ENCODE assay signal across 31 cellular contexts in the genomic region with DNA sequence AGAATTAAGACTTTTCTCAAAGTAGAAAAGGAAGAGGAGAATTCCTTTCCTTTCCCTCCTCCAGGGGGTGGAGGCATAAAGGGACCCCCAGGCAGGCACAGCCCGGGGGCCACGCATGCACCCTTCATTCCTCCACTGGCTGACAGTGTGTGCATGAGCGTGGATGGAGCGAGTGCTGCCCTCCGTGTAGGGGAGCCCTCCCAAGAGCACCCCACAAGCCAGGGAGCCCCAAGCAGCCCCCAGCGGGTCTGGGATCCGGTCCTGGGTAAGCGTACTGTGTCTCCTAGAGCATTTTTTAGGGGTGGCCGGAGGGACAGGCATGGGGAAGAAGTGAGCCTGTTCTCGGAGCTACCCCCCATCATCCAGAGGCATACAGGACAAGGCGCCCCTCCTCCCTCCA.
DNase-seq lines count a peak whose midpoint lies in the region; ATAC-seq, FAIRE-seq and TF ChIP-seq lines count a peak whose summit lies in the region.
"Had no signal": no experiment of that assay in that cellular context is flagged by ENCODE, and none has a peak within 500 bp of the region (broad histone marks: within the 10 kb centered on the region; RNA-seq: fewer than 3 reads in every experiment).

No MANE protein-coding gene starts in this region.

- FAIRE-seq in HepG2 (lab: Jason Lieb, UNC), result no peak
- no peak for FAIRE-seq in keratinocyte (lab: Jason Lieb, UNC)
- FAIRE-seq: H1, K562, small intestine had no signal

- H3K27me3 ChIP-seq in HepG2 (ENCODE audit: control insufficient read depth in 1 of 2, insufficient read depth in 2 of 2, low read length in 2 of 2), result peaks cover 2 to 26% of the 10 kb centered on the region in 2 experiments; a peak in 4 of 5 replicates
- H3K27me3 ChIP-seq in right lobe of liver, result no peaks in the 10 kb centered on the region
- H3K27me3 ChIP-seq in keratinocyte (ENCODE audit: control insufficient read depth, extremely low read depth, insufficient read depth, low read length), result no peaks in the 10 kb centered on the region
- H3K27me3 ChIP-seq: thyroid gland, vagina had no signal

- no peak overlapping the region for H3K4me3 Mint-ChIP-seq in stimulated activated effector memory CD8-positive, alpha-beta T cell treated with anti-CD3 and anti-CD28 coated beads, Interleukin-12 subunit alpha, Interleukin-12 subunit beta, amount 100 ng/mL, for 72 hours
- no peak overlapping the region for H3K4me3 Mint-ChIP-seq in activated CD4-positive, alpha-beta memory T cell treated with anti-CD3 and anti-CD28 coated beads, Interleukin-2, amount 10 ng/mL, durations not matched to agents 7 days and 5 days
- H3K4me3 Mint-ChIP-seq: CD4-positive, alpha-beta memory T cell; HFFc6; immature natural killer cell; natural killer cell; stimulated activated naive CD8-positive, alpha-beta T cell treated with anti-CD3 and anti-CD28 coated beads, Interleukin-15, amount 100 ng/mL, for 72 hours had no signal

- in situ Hi-C loops in HepG2 (cut with HindIII; ENCODE audit: extremely low pct_ligation_motif_present, low pct_unique_long_range_greater_than_20kb), result no loop called here

- H3K9me3 Mint-ChIP-seq in stimulated activated effector memory CD8-positive, alpha-beta T cell treated with anti-CD3 and anti-CD28 coated beads, Interleukin-12 subunit alpha, Interleukin-12 subunit beta, amount 100 ng/mL, for 72 hours, result no peaks in the 10 kb centered on the region
- no peaks in the 10 kb centered on the region for H3K9me3 Mint-ChIP-seq in activated CD4-positive, alpha-beta memory T cell treated with anti-CD3 and anti-CD28 coated beads, Interleukin-2, amount 10 ng/mL, durations not matched to agents 7 days and 5 days
- H3K9me3 Mint-ChIP-seq: activated naive CD4-positive, alpha-beta T cell treated with anti-CD3 and anti-CD28 coated beads, Interleukin-2, amount 50 U/mL, for 72 hours; activated T-helper 17 cell treated with anti-CD3 and anti-CD28 coated beads, Interleukin-2, amount 50 U/mL, for 72 hours; CD4-positive, alpha-beta memory T cell; HFFc6; immature natural killer cell; natural killer cell; stimulated activated naive CD8-positive, alpha-beta T cell treated with anti-CD3 and anti-CD28 coated beads, Interleukin-15, amount 100 ng/mL, for 72 hours had no signal

- peaks cover 3% of the 10 kb centered on the region for H3K27me3 Mint-ChIP-seq in activated CD4-positive, alpha-beta memory T cell treated with anti-CD3 and anti-CD28 coated beads, Interleukin-2, amount 10 ng/mL, durations not matched to agents 7 days and 5 days

- H3K36me3 ChIP-seq in HepG2 (replicated peaks in 1 of 2; ENCODE audit: control insufficient read depth in 1 of 2, insufficient read depth in 2 of 2, low read length in 2 of 2) (no peaks in the 10 kb centered on the region), right lobe of liver (no peaks in the 10 kb centered on the region), keratinocyte (ENCODE audit: control insufficient read depth in 2 of 2, extremely low read depth in 1 of 2, insufficient read depth in 2 of 2, low read length in 2 of 2) (no peaks in the 10 kb centered on the region)
- H3K36me3 ChIP-seq: gastroesophageal sphincter, thyroid gland, vagina had no signal

- no peak overlapping the region for H3K4me2 ChIP-seq in HepG2 (ENCODE audit: low read depth, low read length)
- H3K4me2 ChIP-seq in keratinocyte (ENCODE audit: control insufficient read depth, extremely low read depth, insufficient read depth, low read depth, low read length), result no peak overlapping the region

- no peaks in the 10 kb centered on the region for H3K9me1 ChIP-seq in keratinocyte (ENCODE audit: control insufficient read depth, extremely low read depth, insufficient read depth, low read length)

- H3K79me2 ChIP-seq in HepG2 (ENCODE audit: insufficient read depth, low read length) (no peaks in the 10 kb centered on the region), keratinocyte (ENCODE audit: control insufficient read depth, insufficient read depth, low read length) (no peaks in the 10 kb centered on the region)

- H3K27ac Mint-ChIP-seq in stimulated activated effector memory CD8-positive, alpha-beta T cell treated with anti-CD3 and anti-CD28 coated beads, Interleukin-12 subunit alpha, Interleukin-12 subunit beta, amount 100 ng/mL, for 72 hours, result no peak overlapping the region
- no peak overlapping the region for H3K27ac Mint-ChIP-seq in activated CD4-positive, alpha-beta memory T cell treated with anti-CD3 and anti-CD28 coated beads, Interleukin-2, amount 10 ng/mL, durations not matched to agents 7 days and 5 days
- H3K27ac Mint-ChIP-seq: CD4-positive, alpha-beta memory T cell; HFFc6; immature natural killer cell; natural killer cell; stimulated activated naive CD8-positive, alpha-beta T cell treated with anti-CD3 and anti-CD28 coated beads, Interleukin-15, amount 100 ng/mL, for 72 hours had no signal

- H3K4me3 ChIP-seq in HepG2 (replicated peaks in 1 of 3; ENCODE audit: insufficient read depth in 1 of 3, low read depth in 2 of 3, low read length in 3 of 3), result no peak overlapping the region
- no peak overlapping the region for H3K4me3 ChIP-seq in right lobe of liver
- H3K4me3 ChIP-seq in keratinocyte (ENCODE audit: control insufficient read depth in 2 of 3, extremely low read depth in 1 of 3, insufficient read depth in 2 of 3, low read depth in 1 of 3, low read length in 3 of 3), result no peak overlapping the region
- H3K4me3 ChIP-seq: gastroesophageal sphincter, K562, thyroid gland, vagina had no signal

- TF ChIP-seq CTCF in HepG2 (CRISPR knock-in tag; IDR thresholded peaks at IDR 0.05) (no peak), right lobe of liver (IDR thresholded peaks at IDR 0.05) (no peak), keratinocyte (optimal IDR thresholded peaks at IDR 0.05 in 1 of 3, IDR thresholded peaks at IDR 0.05 in 1 of 3, conservative IDR thresholded peaks at IDR 0.05 in 1 of 3; ENCODE audit: extremely low read depth in 1 of 3, insufficient read depth in 2 of 3, low read length in 3 of 3) (no peak)

- H3K9me3 ChIP-seq in HepG2 (ENCODE audit: low read length), result no peaks in the 10 kb centered on the region
- no peaks in the 10 kb centered on the region for H3K9me3 ChIP-seq in right lobe of liver
- no peaks in the 10 kb centered on the region for H3K9me3 ChIP-seq in keratinocyte (ENCODE audit: control insufficient read depth, low read depth, low read length)
- H3K9me3 ChIP-seq: thyroid gland, vagina had no signal

- H3K9ac ChIP-seq in HepG2 (ENCODE audit: insufficient read depth, low read depth, low read length) (no peak overlapping the region), keratinocyte (ENCODE audit: control insufficient read depth, extremely low read depth, insufficient read depth, low read length) (peak overlapping the region; percentile 57)

- POLR2A ChIA-PET in HepG2 (lab: Yijun Ruan, JAX), result interaction anchor here (1.0 kb wide), 1 partner anchor 18 kb away, joined by 5 read pairs; no protein-coding TSS in a partner anchor
- POLR2A ChIA-PET in activated CD4-positive, alpha-beta memory T cell treated with anti-CD3 and anti-CD28 coated beads, Interleukin-2, amount 10 ng/mL, durations not matched to agents 7 days and 5 days (lab: Charles Lee), result no interaction called here

- H3K4me1 Mint-ChIP-seq in stimulated activated effector memory CD8-positive, alpha-beta T cell treated with anti-CD3 and anti-CD28 coated beads, Interleukin-12 subunit alpha, Interleukin-12 subunit beta, amount 100 ng/mL, for 72 hours, result peaks cover 11% of the 10 kb centered on the region
- peaks cover 3% of the 10 kb centered on the region for H3K4me1 Mint-ChIP-seq in activated CD4-positive, alpha-beta memory T cell treated with anti-CD3 and anti-CD28 coated beads, Interleukin-2, amount 10 ng/mL, durations not matched to agents 7 days and 5 days
- H3K4me1 Mint-ChIP-seq: immature natural killer cell, natural killer cell had no signal

- TF ChIP-seq RAD21 in HepG2 (CRISPR knock-in tag; IDR thresholded peaks at IDR 0.05), result no peak

- dilution Hi-C loops in keratinocyte (cut with MboI; ENCODE audit: extremely low pct_ligation_motif_present, low sequenced_read_pairs), result no loop called here

- CTCF ChIA-PET in HepG2 (lab: Yijun Ruan, JAX; ENCODE audit: low intra/inter-chr PET ratio, low total read pairs), result no interaction called here
- CTCF ChIA-PET in activated CD4-positive, alpha-beta memory T cell treated with anti-CD3 and anti-CD28 coated beads, Interleukin-2, amount 10 ng/mL, durations not matched to agents 7 days and 5 days (lab: Charles Lee), result no interaction called here

- H2AFZ ChIP-seq in HepG2 (ENCODE audit: low read length) (no peak overlapping the region), keratinocyte (ENCODE audit: control insufficient read depth, low read length) (no peak overlapping the region)

- peaks cover 71% of the 10 kb centered on the region for H3K4me1 ChIP-seq in HepG2 (ENCODE audit: insufficient read depth, low read length)
- H3K4me1 ChIP-seq in right lobe of liver, result peaks cover 0 to 5% (median 3%) of the 10 kb centered on the region in 4 donors
- H3K4me1 ChIP-seq in keratinocyte (ENCODE audit: control insufficient read depth, extremely low read depth, insufficient read depth, low read length), result peaks cover 31% of the 10 kb centered on the region
- H3K4me1 ChIP-seq: gastroesophageal sphincter had no signal

- ATAC-seq in HepG2 (no peak), right lobe of liver (no peak), sciatic nerve (peak; percentile 6), HG02885 (IDR thresholded peaks at IDR 0.05; ENCODE audit: poor library complexity, unreplicated experiment) (no peak)
- ATAC-seq in stimulated activated effector memory CD8-positive, alpha-beta T cell treated with anti-CD3 and anti-CD28 coated beads, Interleukin-12 subunit alpha, Interleukin-12 subunit beta, amount 100 ng/mL, for 72 hours, result no peak
- ATAC-seq: gastroesophageal sphincter, K562, left lobe of liver, natural killer cell had no signal

- no TSS peak for BruUV-seq in HepG2 (replicated peaks; lab: Mats Ljungman, UMichigan)

- TF ChIP-seq POLR2A in HepG2 (IDR thresholded peaks at IDR 0.05; ENCODE audit: insufficient read depth in 1 of 2, low read depth in 2 of 2, low read length in 2 of 2) (no peak), right lobe of liver (IDR thresholded peaks at IDR 0.05) (no peak)

- no peak for TF ChIP-seq EP300 in HepG2 (IDR thresholded peaks at IDR 0.05; ENCODE audit: low read depth in 2 of 2, low read length in 2 of 2)
- no peak for TF ChIP-seq EP300 in HepG2 (CRISPR knock-in tag; IDR thresholded peaks at IDR 0.05; ENCODE audit: borderline replicate concordance)

- H4K20me1 ChIP-seq in HepG2 (ENCODE audit: insufficient read depth, low read length), result no peaks in the 10 kb centered on the region
- H4K20me1 ChIP-seq in keratinocyte (ENCODE audit: control insufficient read depth, extremely low read depth, insufficient read depth, low read length), result no peaks in the 10 kb centered on the region

- intact Hi-C loops in HepG2 (cut with micrococcal nuclease; ENCODE audit: unreplicated experiment), result no loop called here
- intact Hi-C loops in right lobe of liver (cut with DNase I), result no loop called here
- intact Hi-C loops in sciatic nerve (cut with DNase I), result no loop called here

- no peak overlapping the region for H3K27ac ChIP-seq in HepG2 (ENCODE audit: extremely low read length, insufficient read depth, low read length)
- no peak overlapping the region for H3K27ac ChIP-seq in right lobe of liver
- no peak overlapping the region for H3K27ac ChIP-seq in keratinocyte (ENCODE audit: control insufficient read depth, insufficient read depth, low read length)
- H3K27ac ChIP-seq: gastroesophageal sphincter, thyroid gland had no signal

- no peak for DNase-seq in HepG2 (ENCODE audit: low spot score)
- no peak for DNase-seq in right lobe of liver
- no peak for DNase-seq in keratinocyte (ENCODE audit: low read depth, low spot score)
- no peak for DNase-seq in sciatic nerve (ENCODE audit: low spot score)
- DNase-seq in NCI-H128 (lab: John Stamatoyannopoulos, UW; ENCODE audit: unreplicated experiment), result no peak
- no peak for DNase-seq in stimulated activated effector memory CD8-positive, alpha-beta T cell treated with anti-CD3 and anti-CD28 coated beads, Interleukin-12 subunit alpha, Interleukin-12 subunit beta, amount 100 ng/mL, for 72 hours (ENCODE audit: low spot score in 2 of 2)
- no peak for DNase-seq in activated CD4-positive, alpha-beta memory T cell treated with anti-CD3 and anti-CD28 coated beads, Interleukin-2, amount 10 ng/mL, durations not matched to agents 7 days and 5 days
- DNase-seq: activated CD4-positive, alpha-beta T cell treated with anti-CD3 and anti-CD28 coated beads for 1 hour; AML-193; CD4-positive, alpha-beta memory T cell; immature natural killer cell; midbrain; natural killer cell; NCI-H1105 treated with DMSO at 0.1 percent for 48 hours; NCI-H2029; NCI-H524 treated with DMSO at 0.1 percent for 48 hours; occipital lobe; stimulated activated CD4-positive, alpha-beta T cell treated with anti-CD3 and anti-CD28 coated beads, Interleukin-1b, Interleukin-23, amount 100 ng/mL, for 48 hours; stimulated activated naive CD8-positive, alpha-beta T cell treated with anti-CD3 and anti-CD28 coated beads, Interleukin-15, amount 100 ng/mL, for 72 hours; T-helper 2 cell; thyroid gland had no signal

- WGBS in HepG2 (ENCODE audit: low lambda C conversion rate), result 90% methylated on average over 7 of the region's 11 CpGs
- WGBS in right lobe of liver (ENCODE audit: insufficient coverage, low coverage, low lambda C conversion rate, missing lambda C conversion rate), result 97% methylated on average over 4 of the region's 11 CpGs

- no peaks in the 10 kb centered on the region for H3K36me3 Mint-ChIP-seq in stimulated activated effector memory CD8-positive, alpha-beta T cell treated with anti-CD3 and anti-CD28 coated beads, Interleukin-12 subunit alpha, Interleukin-12 subunit beta, amount 100 ng/mL, for 72 hours
- H3K36me3 Mint-ChIP-seq in activated CD4-positive, alpha-beta memory T cell treated with anti-CD3 and anti-CD28 coated beads, Interleukin-2, amount 10 ng/mL, durations not matched to agents 7 days and 5 days (ENCODE audit: low read depth), result no peaks in the 10 kb centered on the region
- H3K36me3 Mint-ChIP-seq: activated naive CD4-positive, alpha-beta T cell treated with anti-CD3 and anti-CD28 coated beads, Interleukin-2, amount 50 U/mL, for 72 hours; CD4-positive, alpha-beta memory T cell; immature natural killer cell; natural killer cell had no signal
